In the genomic region with DNA sequence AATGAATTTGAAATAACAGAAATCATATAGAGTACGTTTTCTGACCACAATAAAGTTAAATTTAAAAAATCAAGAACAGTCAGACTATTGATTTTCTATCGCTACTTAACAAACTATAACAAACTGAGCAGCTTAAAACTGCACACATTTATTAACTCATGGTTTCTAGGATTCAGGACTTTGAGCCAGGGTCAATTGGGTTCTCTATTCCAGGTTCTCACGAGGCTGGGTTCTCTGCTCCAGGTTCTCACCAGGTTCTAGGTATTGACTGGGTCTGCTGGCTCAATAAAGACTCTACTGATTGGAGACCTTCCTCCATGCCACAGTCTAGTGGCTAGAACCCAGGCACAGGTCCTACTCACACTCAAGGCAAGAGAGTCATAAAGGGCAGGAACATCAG, we compare ENCODE assay signal across 28 cellular contexts. TPM values are rescaled to one million over a fixed set of nuclear protein-coding genes. Genes with fewer than 3 reads are reported as not detected.
DNase-seq lines count a peak whose midpoint lies in the region; ATAC-seq, FAIRE-seq and TF ChIP-seq lines count a peak whose summit lies in the region.
"Had no signal": no experiment of that assay in that cellular context is flagged by ENCODE, and none has a peak within 500 bp of the region (broad histone marks: within the 10 kb centered on the region; RNA-seq: fewer than 3 reads in every experiment).

No MANE protein-coding gene starts in this region.

- DNase-seq in HepG2 (ENCODE audit: low spot score) (no peak), IMR-90 (no peak), right lobe of liver (no peak), neuronal stem cell (ENCODE audit: low spot score) (no peak), NCI-H446 (lab: John Stamatoyannopoulos, UW) (no peak)
- DNase-seq: ACHN; BE2C; C1 segment of cervical spinal cord; Calu3; CD4-positive, alpha-beta memory T cell; CD4-positive, CD25-positive, alpha-beta regulatory T cell; CD8-positive, alpha-beta memory T cell; COR-L47; DMS53; DMS79; DND-41; EL; GDM1 had no signal

- H2AFZ ChIP-seq in HepG2 (ENCODE audit: low read length) (no peak overlapping the region), IMR-90 (replicated peaks; ENCODE audit: low read length, poor library complexity) (peak overlapping the region; percentile 58), neuronal stem cell (ENCODE audit: low read length) (no peak overlapping the region)

- no peak for TF ChIP-seq CTCF in liver (IDR thresholded peaks at IDR 0.05; ENCODE audit: low read depth, low read length, missing input control)
- TF ChIP-seq CTCF in HepG2 (CRISPR knock-in tag; IDR thresholded peaks at IDR 0.05) = no peak
- TF ChIP-seq CTCF in IMR-90 (conservative IDR thresholded peaks at IDR 0.05; ENCODE audit: low read depth, low read length) = no peak
- TF ChIP-seq CTCF in right lobe of liver (IDR thresholded peaks at IDR 0.05) = no peak

- no peak overlapping the region for H2BK20ac ChIP-seq in IMR-90 (ENCODE audit: low read depth, low read length)

- H3K56ac ChIP-seq in IMR-90 (ENCODE audit: extremely low read depth, insufficient read depth, low read length) = no peak overlapping the region

- ATAC-seq in HepG2 = no peak
- no peak for ATAC-seq in IMR-90 (ENCODE audit: low read depth)
- peak; percentile 27 to 69 (median 44) for ATAC-seq in right lobe of liver
- ATAC-seq: GM12878 had no signal

- no peaks in the 10 kb centered on the region for H3K4me1 ChIP-seq in liver (ENCODE audit: control insufficient read depth in 4 of 4, insufficient read depth in 4 of 4, low read length in 3 of 4)
- no peaks in the 10 kb centered on the region for H3K4me1 ChIP-seq in HepG2 (ENCODE audit: insufficient read depth, low read length)
- H3K4me1 ChIP-seq in IMR-90 (ENCODE audit: control insufficient read depth, insufficient read depth, low read length) = no peaks in the 10 kb centered on the region
- peaks cover 0 to 16% (median 0%) of the 10 kb centered on the region in 4 donors for H3K4me1 ChIP-seq in right lobe of liver
- peaks cover 0 to 4% of the 10 kb centered on the region in 2 donors for H3K4me1 ChIP-seq in neuronal stem cell (ENCODE audit: control insufficient read depth in 2 of 2, insufficient read depth in 1 of 2, low read depth in 1 of 2, low read length in 2 of 2)
- H3K4me1 ChIP-seq: BE2C, BLaER1 had no signal

- no peaks in the 10 kb centered on the region for H3K9me3 ChIP-seq in liver (ENCODE audit: control insufficient read depth in 4 of 4, low read length in 3 of 4)
- no peaks in the 10 kb centered on the region for H3K9me3 ChIP-seq in HepG2 (ENCODE audit: low read length)
- H3K9me3 ChIP-seq in IMR-90 (ENCODE audit: control insufficient read depth, insufficient read depth, low read length) = no peaks in the 10 kb centered on the region
- no peaks in the 10 kb centered on the region for H3K9me3 ChIP-seq in right lobe of liver
- peaks cover 0 to 19% of the 10 kb centered on the region in 2 donors for H3K9me3 ChIP-seq in neuronal stem cell (replicated peaks in 1 of 2; ENCODE audit: control insufficient read depth in 2 of 2, insufficient read depth in 1 of 2, low read depth in 1 of 2, low read length in 2 of 2)
- H3K9me3 ChIP-seq: BE2C, BLaER1 had no signal

- CTCF ChIA-PET in HepG2 (lab: Yijun Ruan, JAX; ENCODE audit: low intra/inter-chr PET ratio, low total read pairs) (no interaction called here), IMR-90 (lab: Yijun Ruan, JAX) (interaction anchor here (1.1 kb wide), 1 partner anchor 71 kb away, joined by 5 read pairs; no protein-coding TSS in a partner anchor)

- H2AK5ac ChIP-seq in IMR-90 (ENCODE audit: low read depth, low read length) (no peak overlapping the region), neuronal stem cell (ENCODE audit: low read depth, low read length) (no peak overlapping the region)

- H4K20me1 ChIP-seq in HepG2 (ENCODE audit: insufficient read depth, low read length) = no peaks in the 10 kb centered on the region
- H4K20me1 ChIP-seq in IMR-90 (ENCODE audit: insufficient read depth, low read length) = no peaks in the 10 kb centered on the region
- H4K20me1 ChIP-seq: BLaER1 had no signal

- no peak overlapping the region for H3K27ac ChIP-seq in liver (ENCODE audit: low read depth in 1 of 2, low read length in 2 of 2)
- H3K27ac ChIP-seq in HepG2 (ENCODE audit: extremely low read length, insufficient read depth, low read length) = no peak overlapping the region
- H3K27ac ChIP-seq in IMR-90 (ENCODE audit: insufficient read depth, low read length) = no peak overlapping the region
- no peak overlapping the region for H3K27ac ChIP-seq in right lobe of liver
- no peak overlapping the region for H3K27ac ChIP-seq in neuronal stem cell (replicated peaks; ENCODE audit: low read length)
- H3K27ac ChIP-seq: 22Rv1, BLaER1 had no signal

- H3K79me2 ChIP-seq in HepG2 (ENCODE audit: insufficient read depth, low read length) = no peaks in the 10 kb centered on the region

- no peak overlapping the region for H3K9ac ChIP-seq in liver (ENCODE audit: low read depth in 1 of 2, low read length in 2 of 2)
- no peak overlapping the region for H3K9ac ChIP-seq in HepG2 (ENCODE audit: insufficient read depth, low read depth, low read length)
- no peak overlapping the region for H3K9ac ChIP-seq in IMR-90 (ENCODE audit: low read depth, low read length)
- no peak overlapping the region for H3K9ac ChIP-seq in neuronal stem cell (ENCODE audit: low read depth, low read length, poor library complexity)
- H3K9ac ChIP-seq: BLaER1 had no signal

- H3K36me3 ChIP-seq in liver (ENCODE audit: control insufficient read depth in 4 of 4, insufficient read depth in 3 of 4, low read depth in 1 of 4, low read length in 3 of 4) (no peaks in the 10 kb centered on the region), HepG2 (replicated peaks in 1 of 2; ENCODE audit: control insufficient read depth in 1 of 2, insufficient read depth in 2 of 2, low read length in 2 of 2) (no peaks in the 10 kb centered on the region), IMR-90 (ENCODE audit: control insufficient read depth, insufficient read depth, low read length) (no peaks in the 10 kb centered on the region), right lobe of liver (no peaks in the 10 kb centered on the region), neuronal stem cell (replicated peaks in 1 of 2; ENCODE audit: control insufficient read depth in 2 of 2, insufficient read depth in 2 of 2, low read length in 2 of 2) (peaks cover 0 to 15% of the 10 kb centered on the region in 2 donors)
- H3K36me3 ChIP-seq: BE2C, BLaER1 had no signal

- BruUV-seq in HepG2 (replicated peaks; lab: Mats Ljungman, UMichigan) = no TSS peak
- no TSS peak for BruUV-seq in IMR-90 (replicated peaks; lab: Mats Ljungman, UMichigan)

- no peak overlapping the region for H2BK15ac ChIP-seq in IMR-90 (ENCODE audit: low read depth, low read length)
- H2BK15ac ChIP-seq in neuronal stem cell (ENCODE audit: low read length) = no peak overlapping the region

- intact Hi-C loops in HepG2 (cut with micrococcal nuclease; ENCODE audit: unreplicated experiment) (no loop called here), IMR-90 (cut with micrococcal nuclease) (no loop called here), right lobe of liver (cut with DNase I) (no loop called here)

- TF ChIP-seq RAD21 in liver (IDR thresholded peaks at IDR 0.05) = no peak
- no peak for TF ChIP-seq RAD21 in HepG2 (CRISPR knock-in tag; IDR thresholded peaks at IDR 0.05)
- no peak for TF ChIP-seq RAD21 in IMR-90 (IDR thresholded peaks at IDR 0.05; ENCODE audit: low read length)

- no peak for FAIRE-seq in HepG2 (lab: Jason Lieb, UNC)
- FAIRE-seq: D721Med, GM12878, GM12892, GM18507 had no signal

- H3K4me2 ChIP-seq in HepG2 (ENCODE audit: low read depth, low read length) (no peak overlapping the region), IMR-90 (ENCODE audit: low read depth, low read length) (no peak overlapping the region), neuronal stem cell (ENCODE audit: insufficient read depth, low read length, poor library complexity, severe bottlenecking) (no peak overlapping the region)
- H3K4me2 ChIP-seq: BLaER1 had no signal

- POLR2A ChIA-PET in HepG2 (lab: Yijun Ruan, JAX) (no interaction called here), IMR-90 (lab: Charles Lee; ENCODE audit: unreplicated experiment) (no interaction called here)

- 43% methylated on average over 3 of the region's 3 CpGs for WGBS in liver
- WGBS in HepG2 (ENCODE audit: low lambda C conversion rate) = 2% methylated on average over 3 of the region's 3 CpGs
- 86% methylated on average over 1 of the region's 3 CpGs; no CpG with 5 or more reads in 1 of the 2 experiments for WGBS in IMR-90 (ENCODE audit: extremely low coverage in 2 of 2, insufficient read length in 1 of 2), 2 experiments
- 17% methylated on average over 3 of the region's 3 CpGs for WGBS in right lobe of liver (ENCODE audit: insufficient coverage, low coverage, low lambda C conversion rate, missing lambda C conversion rate)
- no CpG with 5 or more reads among the region's 3 CpGs for WGBS in neuronal stem cell (ENCODE audit: extremely low coverage in 2 of 2, insufficient read length in 2 of 2, insufficient replicate concordance in 1 of 2), 2 donors

- TF ChIP-seq POLR2A in HepG2 (IDR thresholded peaks at IDR 0.05; ENCODE audit: insufficient read depth in 1 of 2, low read depth in 2 of 2, low read length in 2 of 2) (no peak), IMR-90 (IDR thresholded peaks at IDR 0.05; ENCODE audit: low read depth, low read length) (no peak), right lobe of liver (IDR thresholded peaks at IDR 0.05) (no peak)

- H3K4ac ChIP-seq in IMR-90 (ENCODE audit: low read depth, low read length) (no peak overlapping the region), neuronal stem cell (ENCODE audit: low read length) (no peak overlapping the region)

- peak overlapping the region; percentile 55 for H2AK9ac ChIP-seq in IMR-90 (replicated peaks; ENCODE audit: low read depth, low read length, poor library complexity)

- H2BK5ac ChIP-seq in IMR-90 (ENCODE audit: low read depth, low read length, poor library complexity, severe bottlenecking) (no peak overlapping the region), neuronal stem cell (ENCODE audit: low read length) (no peak overlapping the region)

- no peak overlapping the region for H2BK120ac ChIP-seq in IMR-90 (ENCODE audit: low read depth, low read length)
- H2BK120ac ChIP-seq in neuronal stem cell (ENCODE audit: low read depth, low read length) = no peak overlapping the region

- in situ Hi-C loops in HepG2 (cut with HindIII; ENCODE audit: extremely low pct_ligation_motif_present, low pct_unique_long_range_greater_than_20kb) = no loop called here
- in situ Hi-C loops in IMR-90 (cut with MboI; ENCODE audit: low sequenced_read_pairs) = no loop called here

- no peak overlapping the region for H3K23ac ChIP-seq in IMR-90 (ENCODE audit: low read depth, low read length)
- H3K23ac ChIP-seq in neuronal stem cell (ENCODE audit: low read depth, low read length, poor library complexity) = no peak overlapping the region

- no peak overlapping the region for H3K14ac ChIP-seq in IMR-90 (replicated peaks; ENCODE audit: low read depth, low read length)
- no peak overlapping the region for H3K14ac ChIP-seq in neuronal stem cell (ENCODE audit: low read length)

- no peak overlapping the region for H3K18ac ChIP-seq in IMR-90 (ENCODE audit: low read depth, low read length)
- no peak overlapping the region for H3K18ac ChIP-seq in neuronal stem cell (ENCODE audit: low read length)

- H3K9me1 ChIP-seq in IMR-90 (ENCODE audit: insufficient read depth, low read length) = no peaks in the 10 kb centered on the region

- H4K91ac ChIP-seq in IMR-90 (ENCODE audit: insufficient read depth, low read depth, low read length) (no peak overlapping the region), neuronal stem cell (ENCODE audit: low read depth, low read length, poor library complexity) (no peak overlapping the region)

- no peak overlapping the region for H3K4me3 ChIP-seq in liver (ENCODE audit: low read depth in 1 of 3, low read length in 3 of 3)
- no peak overlapping the region for H3K4me3 ChIP-seq in HepG2 (replicated peaks in 1 of 3; ENCODE audit: insufficient read depth in 1 of 3, low read depth in 2 of 3, low read length in 3 of 3)
- H3K4me3 ChIP-seq in IMR-90 (ENCODE audit: insufficient read depth, low read depth, low read length) = no peak overlapping the region
- H3K4me3 ChIP-seq in right lobe of liver = no peak overlapping the region
- H3K4me3 ChIP-seq in neuronal stem cell (ENCODE audit: low read length in 2 of 2) = no peak overlapping the region
- H3K4me3 ChIP-seq: BLaER1, GM12878 had no signal

- dilution Hi-C loops in IMR-90 (cut with HindIII; ENCODE audit: low sequenced_read_pairs, unreplicated experiment) = no loop called here

- no peak overlapping the region for H2BK12ac ChIP-seq in neuronal stem cell (ENCODE audit: low read length)

- H3K27me3 ChIP-seq in liver (ENCODE audit: control insufficient read depth in 4 of 4, insufficient read depth in 4 of 4, low read length in 3 of 4) (no peaks in the 10 kb centered on the region), HepG2 (ENCODE audit: control insufficient read depth in 1 of 2, insufficient read depth in 2 of 2, low read length in 2 of 2) (no peaks in the 10 kb centered on the region), IMR-90 (ENCODE audit: control insufficient read depth, insufficient read depth, low read length) (no peaks in the 10 kb centered on the region), right lobe of liver (no peaks in the 10 kb centered on the region), neuronal stem cell (ENCODE audit: control insufficient read depth in 3 of 3, insufficient read depth in 3 of 3, low read depth in 1 of 3, low read length in 3 of 3) (no peaks in the 10 kb centered on the region)
- H3K27me3 ChIP-seq: BE2C, BLaER1 had no signal

- no peaks in the 10 kb centered on the region for H3K79me1 ChIP-seq in IMR-90 (ENCODE audit: low read depth in 1 of 2, low read length in 2 of 2)
- H3K79me1 ChIP-seq in neuronal stem cell (ENCODE audit: low read depth, low read length) = no peaks in the 10 kb centered on the region

- H4K5ac ChIP-seq in IMR-90 (ENCODE audit: low read depth, low read length) = no peak overlapping the region

- TF ChIP-seq EP300 in HepG2 (IDR thresholded peaks at IDR 0.05; ENCODE audit: low read depth in 2 of 2, low read length in 2 of 2) = no peak
- TF ChIP-seq EP300 in HepG2 (CRISPR knock-in tag; IDR thresholded peaks at IDR 0.05; ENCODE audit: borderline replicate concordance) = no peak

- H4K8ac ChIP-seq in IMR-90 (ENCODE audit: low read depth in 2 of 2, low read length in 2 of 2) (no peak overlapping the region), neuronal stem cell (ENCODE audit: low read depth, low read length) (no peak overlapping the region)

RNA-seq across cellular contexts. Expression of a gene that starts 22.8 kb away (rescaled TPM):
- 10 to 100 TPM in 1 of 2 donors, 1 to 10 TPM in 1; 2.7 to 55.6 TPM for total RNA-seq in liver
- polyA plus RNA-seq in liver = 10 to 100 TPM in 1 of 2 donors, 1 to 10 TPM in 1; 9.2 to 12.2 TPM
- total RNA-seq in HepG2 (2016; rRNA removed; fragmentation: Illumina TruSeq; extraction: Trizol) = not detected in 2 replicates
- not detected in 2 replicates for total RNA-seq in HepG2 (2016; cell fraction: cytosol; rRNA removed; fragmentation: Illumina TruSeq; extraction: Trizol; ENCODE audit: low read depth)
- total RNA-seq in HepG2 (2016; cell fraction: insoluble cytoplasmic fraction; rRNA removed; fragmentation: Illumina TruSeq; extraction: Trizol) = not detected in 2 replicates
- total RNA-seq in HepG2 (2016; cell fraction: membrane; rRNA removed; fragmentation: Illumina TruSeq; extraction: Trizol) = not detected in 2 replicates
- total RNA-seq in HepG2 (2016; cell fraction: nucleus; rRNA removed; fragmentation: Illumina TruSeq; extraction: Trizol) = not detected in 2 replicates
- polyA plus RNA-seq in HepG2 (2011; rRNA removed) = not detected in 2 replicates
- not detected in 2 replicates for polyA plus RNA-seq in HepG2 (2011; cell fraction: cytosol; rRNA removed)
- polyA plus RNA-seq in HepG2 (2011; cell fraction: nucleus; rRNA removed) = 0.02 TPM in 1 of 2 replicates, not detected in the other
- polyA plus RNA-seq in HepG2 (2012) = not detected in 2 replicates
- polyA plus RNA-seq in HepG2 (2016; cell fraction: cytosol; fragmentation: Illumina TruSeq; extraction: Trizol; ENCODE audit: low read depth) = not detected in 2 replicates
- not detected in 2 replicates for polyA plus RNA-seq in HepG2 (2016; cell fraction: insoluble cytoplasmic fraction; fragmentation: Illumina TruSeq; extraction: Trizol; ENCODE audit: low read depth)
- not detected in 2 replicates for polyA plus RNA-seq in HepG2 (2016; cell fraction: membrane; fragmentation: Illumina TruSeq; extraction: Trizol; ENCODE audit: low read depth)
- polyA plus RNA-seq in HepG2 (2016; cell fraction: nucleus; fragmentation: Illumina TruSeq; extraction: Trizol; ENCODE audit: insufficient read depth, low read depth) = not detected in 2 replicates
- 0.04 and 0.07 TPM in 2 replicates for polyA minus RNA-seq in HepG2 (2011; rRNA and poly(A)+ RNA removed; ENCODE audit: low replicate concordance)
- polyA minus RNA-seq in HepG2 (2011; cell fraction: cytosol; rRNA and poly(A)+ RNA removed) = not detected in 2 replicates
- 0.12 and 0.26 TPM in 2 replicates for polyA minus RNA-seq in HepG2 (2011; cell fraction: nucleus; rRNA and poly(A)+ RNA removed)
- 5.6 and 6.6 TPM in 2 replicates for total RNA-seq in IMR-90 (2012; rRNA removed)
- 1.2 and 1.4 TPM in 2 replicates for polyA plus RNA-seq in IMR-90 (2012; rRNA removed)
- 0.29 and 0.44 TPM in 2 replicates for polyA plus RNA-seq in IMR-90 (2012; cell fraction: cytosol; rRNA removed)
- polyA plus RNA-seq in IMR-90 (2012; cell fraction: nucleus; rRNA removed; ENCODE audit: low replicate concordance) = 0.11 and 1.4 TPM in 2 replicates
- total RNA-seq in right lobe of liver = 10 to 100 TPM; 26.5 to 71.2 (median 37.1) TPM
- polyA plus RNA-seq in neuronal stem cell (2013, experiment 1 of 2) = 0.04 TPM
- 0.04 TPM for polyA plus RNA-seq in neuronal stem cell (2013, experiment 2 of 2)
- total RNA-seq: A673; Calu3; CD4-positive, alpha-beta memory T cell; CD4-positive, CD25-positive, alpha-beta regulatory T cell; CD8-positive, alpha-beta memory T cell; G401 had no signal
- polyA plus RNA-seq: CD14-positive monocyte; CD4-positive, alpha-beta memory T cell; CD4-positive, CD25-positive, alpha-beta regulatory T cell; CD8-positive, alpha-beta memory T cell had no signal

Comparison
In these comparisons a context has a peak if more than half of its experiments do, and no peak if none do; other contexts are left out.
1. ATAC-seq: peak in right lobe of liver (4 of 4); none in HepG2 (single experiment) and IMR-90 (single experiment).